In the genomic region with DNA sequence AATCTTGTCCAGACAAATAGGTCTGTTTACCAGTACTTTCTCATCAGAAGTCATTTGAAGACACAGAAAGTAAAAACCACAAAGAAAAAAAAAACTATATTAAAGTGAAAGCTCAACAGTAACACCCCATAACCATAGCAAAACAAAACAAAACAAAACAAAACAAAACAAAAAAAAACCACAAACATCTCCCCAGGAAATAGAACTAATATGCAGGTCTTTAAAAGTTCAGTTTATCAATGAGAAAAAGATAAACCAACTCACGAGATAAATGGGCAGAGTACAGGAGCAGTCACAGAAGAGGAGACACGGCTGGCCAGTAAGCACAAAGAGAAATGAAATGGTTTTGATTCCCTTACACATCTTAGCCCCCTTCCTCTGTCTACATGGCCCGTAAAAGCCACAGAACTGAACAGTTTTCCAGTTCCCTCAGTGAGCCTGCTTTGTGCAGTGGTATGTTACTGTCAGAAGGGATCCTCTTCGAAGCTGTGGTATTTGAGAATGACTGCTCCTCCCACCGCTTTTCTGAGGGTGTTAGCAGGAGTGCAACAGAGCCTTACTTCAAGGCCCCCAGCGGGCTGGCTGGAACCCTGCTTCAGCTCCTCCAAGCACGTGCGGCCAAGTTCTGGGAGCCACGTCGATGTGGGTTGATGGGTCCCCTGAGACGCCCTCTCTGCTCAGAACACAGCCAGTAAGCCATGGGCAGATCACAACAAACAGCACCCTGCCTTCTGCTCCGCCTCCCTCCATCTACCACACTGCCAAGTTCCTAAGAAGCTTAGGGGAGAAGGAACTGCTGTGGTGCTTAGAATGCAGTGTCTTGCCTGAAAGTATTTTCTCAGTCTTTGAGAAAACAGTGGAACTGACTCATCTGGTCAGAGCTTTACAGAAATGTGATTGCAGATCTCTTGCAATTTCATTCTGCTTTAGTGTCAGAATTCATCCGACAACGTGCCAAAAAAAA, we compare ENCODE assay signal across 8 cellular contexts.
DNase-seq lines count a peak whose midpoint lies in the region; ATAC-seq and TF ChIP-seq lines count a peak whose summit lies in the region.

No MANE protein-coding gene starts in this region.

- H3K36me3 ChIP-seq in NT2/D1 (ENCODE audit: insufficient read depth, insufficient read length, low read length): no peaks in the 10 kb centered on the region

- no peaks in the 10 kb centered on the region for H3K9me3 ChIP-seq in NT2/D1 (ENCODE audit: insufficient read depth, low read length)

- peak overlapping the region; percentile 38 for H3K9ac ChIP-seq in NT2/D1 (ENCODE audit: insufficient read length, low read depth)

- peaks cover 7% of the 10 kb centered on the region for H3K4me1 ChIP-seq in NT2/D1 (ENCODE audit: insufficient read depth, insufficient read length)

- in situ Hi-C loops in GM13976 (cut with MboI; ENCODE audit: low sequenced_read_pairs, unreplicated experiment): loop anchor here (10.0 kb wide), 1 partner anchor 184 kb away; no protein-coding TSS in a partner anchor

- peak; percentile 36 for ATAC-seq in HG02678 (IDR thresholded peaks at IDR 0.05; ENCODE audit: unreplicated experiment)
- ATAC-seq in HG02763 (IDR thresholded peaks at IDR 0.05; ENCODE audit: unreplicated experiment): no peak

- H3K4me3 ChIP-seq in NT2/D1 (ENCODE audit: insufficient read length, low read depth): no peak overlapping the region

- TF ChIP-seq CTCF in GM13976 (IDR thresholded peaks at IDR 0.05; ENCODE audit: borderline replicate concordance, control extremely low read depth, extremely low read depth, insufficient read depth, missing control alignments): no peak

- H3K27me3 ChIP-seq in NT2/D1 (ENCODE audit: insufficient read depth, insufficient read length): no peaks in the 10 kb centered on the region

- DNase-seq in GM13976 (ENCODE audit: low spot score): peak; percentile 61
- DNase-seq in NT2/D1 (ENCODE audit: low read depth, low spot score): no peak
- DNase-seq in activated gamma-delta T cell treated with Interleukin-2 at 50 U/mL for 16 hours: peak; percentile 41
- peak; percentile 48 for DNase-seq in globus pallidus (ENCODE audit: low spot score)
- DNase-seq in pons (ENCODE audit: low spot score): peak; percentile 70
- no peak for DNase-seq in COLO829 (ENCODE audit: low spot score)

Comparison
In these comparisons a context has a peak if more than half of its experiments do, and no peak if none do; other contexts are left out.
1. DNase-seq: peak in GM13976 (single experiment), activated gamma-delta T cell treated with Interleukin-2 at 50 U/mL for 16 hours (single experiment), globus pallidus (single experiment) and pons (single experiment); none in NT2/D1 (single experiment) and COLO829 (single experiment).